In the genomic region with DNA sequence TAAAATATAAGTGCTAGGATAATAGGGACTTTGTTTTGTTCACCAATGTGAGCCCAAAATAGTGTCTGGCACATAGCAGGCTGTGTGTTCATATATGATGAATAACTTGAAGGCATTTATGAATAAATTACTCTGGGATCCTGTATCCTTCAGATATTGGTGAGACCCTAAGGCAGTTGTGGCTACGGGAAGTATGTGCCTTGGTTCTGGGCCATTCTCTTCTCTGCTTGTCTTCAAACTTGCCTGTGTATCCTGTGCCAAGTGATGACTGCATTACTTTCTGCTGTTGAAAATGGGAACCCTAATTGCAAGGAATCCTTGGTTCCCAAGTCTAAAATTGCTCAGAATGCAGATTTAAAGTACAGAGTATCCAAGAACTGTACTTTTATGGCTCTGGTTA, we compare ENCODE assay signal across 32 cellular contexts.
DNase-seq lines count a peak whose midpoint lies in the region; ATAC-seq, FAIRE-seq and TF ChIP-seq lines count a peak whose summit lies in the region.
"Had no signal": no experiment of that assay in that cellular context is flagged by ENCODE, and none has a peak within 500 bp of the region (broad histone marks: within the 10 kb centered on the region; RNA-seq: fewer than 3 reads in every experiment).

No MANE protein-coding gene starts in this region.

- peak; percentile 31 for FAIRE-seq in HTR-8/SVneo (lab: Jason Lieb, UNC)
- FAIRE-seq: A549, kidney had no signal

- ATAC-seq in GM21825 (IDR thresholded peaks at IDR 0.05; ENCODE audit: unreplicated experiment) (no peak), HG02588 (IDR thresholded peaks at IDR 0.05; ENCODE audit: unreplicated experiment) (no peak)
- ATAC-seq: A549; activated naive CD8-positive, alpha-beta T cell treated with anti-CD3 and anti-CD28 coated beads, Interleukin-2, amount 50 U/mL, for 24 hours; activated T-cell treated with anti-CD3 and anti-CD28 coated beads, Interleukin-2, amount 50 U/mL, for 4 hours; heart left ventricle; left ventricle myocardium superior; PC-3; stimulated activated naive CD8-positive, alpha-beta T cell treated with anti-CD3 and anti-CD28 coated beads, Interleukin-15, Interleukin-2, amounts not matched to agents 100 U/mL and 50 U/mL, for 24 hours had no signal

- CTCF ChIA-PET in Caco-2 (lab: Charles Lee) = no interaction called here

- DNase-seq in AG10803 (ENCODE audit: low read depth) (peak; percentile 63), HTR-8/SVneo (ENCODE audit: insufficient read length, low spot score) (no peak), astrocyte of the spinal cord (ENCODE audit: low read depth, low spot score) (peak; percentile 47), foreskin melanocyte (peak; percentile 93), HPDE6-E6E7 (ENCODE audit: extremely low spot score) (no peak), Caco-2 (no peak)
- DNase-seq: activated gamma-delta T cell treated with Interleukin-2 at 50 U/mL for 16 hours; activated naive CD8-positive, alpha-beta T cell treated with anti-CD3 and anti-CD28 coated beads, Interleukin-2, amount 50 U/mL, for 24 hours; activated T-cell treated with anti-CD3 and anti-CD28 coated beads, Interleukin-2, amount 50 U/mL, for 4 hours; COR-L47; DMS79; dorsolateral prefrontal cortex; heart left ventricle; kidney; left ventricle myocardium superior; MV-4-11; NCI-H1436 treated with DMSO at 0.1 percent for 48 hours; NCI-H2081 treated with DMSO at 0.1 percent for 48 hours; NCI-H226; NCI-H69; PC-3; SHP77; stimulated activated naive CD8-positive, alpha-beta T cell treated with anti-CD3 and anti-CD28 coated beads, Interleukin-15, Interleukin-2, amounts not matched to agents 100 U/mL and 50 U/mL, for 24 hours; T-helper 2 cell; testis had no signal

- H3K4me1 ChIP-seq in Caco-2 = no peaks in the 10 kb centered on the region
- H3K4me1 ChIP-seq: A549, BLaER1, HAP-1, heart left ventricle had no signal

- H3K27me3 Mint-ChIP-seq in Caco-2 (ENCODE audit: insufficient read depth, unreplicated experiment) = no peaks in the 10 kb centered on the region
- H3K27me3 Mint-ChIP-seq: activated naive CD8-positive, alpha-beta T cell treated with anti-CD3 and anti-CD28 coated beads, Interleukin-2, amount 50 U/mL, for 24 hours had no signal

- no TSS peak for BruUV-seq in Caco-2 (replicated peaks; lab: Mats Ljungman, UMichigan)

- intact Hi-C loops in Caco-2 (cut with micrococcal nuclease; ENCODE audit: unreplicated experiment) = no loop called here

- no peak overlapping the region for H3K27ac Mint-ChIP-seq in Caco-2 (ENCODE audit: unreplicated experiment)
- H3K27ac Mint-ChIP-seq: activated naive CD8-positive, alpha-beta T cell treated with anti-CD3 and anti-CD28 coated beads, Interleukin-2, amount 50 U/mL, for 24 hours; brain had no signal

- no peaks in the 10 kb centered on the region for H3K9me3 Mint-ChIP-seq in Caco-2 (ENCODE audit: unreplicated experiment)
- H3K9me3 Mint-ChIP-seq: activated naive CD8-positive, alpha-beta T cell treated with anti-CD3 and anti-CD28 coated beads, Interleukin-2, amount 50 U/mL, for 24 hours had no signal

- peaks cover 7% of the 10 kb centered on the region for H3K4me1 Mint-ChIP-seq in Caco-2 (ENCODE audit: low read depth, unreplicated experiment)
- H3K4me1 Mint-ChIP-seq: activated naive CD8-positive, alpha-beta T cell treated with anti-CD3 and anti-CD28 coated beads, Interleukin-2, amount 50 U/mL, for 24 hours had no signal

- no peak overlapping the region for H3K4me3 Mint-ChIP-seq in Caco-2 (ENCODE audit: unreplicated experiment)
- H3K4me3 Mint-ChIP-seq: activated naive CD8-positive, alpha-beta T cell treated with anti-CD3 and anti-CD28 coated beads, Interleukin-2, amount 50 U/mL, for 24 hours; activated T-cell treated with anti-CD3 and anti-CD28 coated beads, Interleukin-2, amount 50 U/mL, for 4 hours; brain had no signal

- in situ Hi-C loops in astrocyte of the spinal cord (cut with HindIII; ENCODE audit: low sequenced_read_pairs) = no loop called here

- H3K4me3 ChIP-seq in AG10803 (ENCODE audit: low read length) = no peak overlapping the region
- H3K4me3 ChIP-seq in astrocyte of the spinal cord (ENCODE audit: low read depth, low read length) = no peak overlapping the region
- H3K4me3 ChIP-seq in Caco-2 (ENCODE audit: low read depth, low read length) = no peak overlapping the region
- H3K4me3 ChIP-seq: A549, BLaER1, dorsolateral prefrontal cortex, HAP-1, heart left ventricle, smooth muscle cell, testis had no signal

- no peaks in the 10 kb centered on the region for H3K9me3 ChIP-seq in Caco-2
- H3K9me3 ChIP-seq: A549, HAP-1, testis had no signal

- no peaks in the 10 kb centered on the region for H3K36me3 Mint-ChIP-seq in Caco-2 (ENCODE audit: insufficient read depth, unreplicated experiment)

- POLR2A ChIA-PET in Caco-2 (lab: Charles Lee) = no interaction called here

- H3K27me3 ChIP-seq in Caco-2 (replicated peaks; ENCODE audit: control insufficient read depth, insufficient read depth, low read length) = no peaks in the 10 kb centered on the region
- H3K27me3 ChIP-seq: BLaER1, dorsolateral prefrontal cortex, heart left ventricle, testis had no signal

- no peaks in the 10 kb centered on the region for H3K36me3 ChIP-seq in Caco-2 (ENCODE audit: control insufficient read depth, insufficient read depth, low read length)
- H3K36me3 ChIP-seq: BLaER1, HAP-1, heart left ventricle had no signal

- TF ChIP-seq CTCF in AG10803 (conservative IDR thresholded peaks at IDR 0.05; ENCODE audit: low read length) (no peak), astrocyte of the spinal cord (IDR thresholded peaks at IDR 0.05; ENCODE audit: low read depth, low read length) (no peak), Caco-2 (IDR thresholded peaks at IDR 0.05; ENCODE audit: insufficient read depth in 1 of 2, low read depth in 1 of 2, low read length in 1 of 2, severe bottlenecking in 1 of 2, unreplicated experiment in 1 of 2) (no peak)

Comparison
In these comparisons a context has a peak if more than half of its experiments do, and no peak if none do; other contexts are left out.
1. DNase-seq: peak in AG10803 (single experiment), astrocyte of the spinal cord (single experiment) and foreskin melanocyte (single experiment); none in HTR-8/SVneo (single experiment), HPDE6-E6E7 (single experiment) and Caco-2 (0 of 2).